In the genomic region with DNA sequence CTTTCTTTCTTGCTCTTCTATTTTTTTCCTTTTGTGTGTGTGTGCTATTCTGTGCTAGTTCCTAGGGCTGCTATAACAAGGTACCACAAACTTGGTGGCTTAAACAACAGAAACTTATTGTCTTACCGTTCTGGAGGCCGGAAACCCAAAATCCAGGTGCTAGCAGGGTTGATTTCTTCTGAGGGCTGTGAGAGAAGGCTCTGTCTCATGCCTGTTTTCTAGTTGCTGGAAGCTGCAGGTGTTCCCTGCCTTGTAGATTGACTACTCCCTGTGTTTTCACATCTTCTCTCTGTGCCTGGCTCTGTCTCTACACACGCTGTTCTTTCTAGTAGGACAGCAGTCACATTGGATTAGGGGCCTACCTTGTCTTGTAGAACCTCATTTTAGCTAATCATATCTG, we compare ENCODE assay signal across 36 cellular contexts.
"Had no signal": no experiment of that assay in that cellular context is flagged by ENCODE, and none has a peak within 500 bp of the region (broad histone marks: within the 10 kb centered on the region; RNA-seq: fewer than 3 reads in every experiment).

No MANE protein-coding gene starts in this region.

- ATAC-seq: activated CD8-positive, alpha-beta T cell treated with anti-CD3 and anti-CD28 coated beads for 36 hours; activated naive CD4-positive, alpha-beta T cell treated with anti-CD3 and anti-CD28 coated beads, Interleukin-2, amount 50 U/mL, for 72 hours; activated T-cell treated with anti-CD3 and anti-CD28 coated beads, Interleukin-2, amount 50 U/mL, for 4 hours; activated T-cell treated with anti-CD3 and anti-CD28 coated beads, Interleukin-2, amount 50 U/mL, for 72 hours; activated T-helper 17 cell treated with anti-CD3 and anti-CD28 coated beads, Interleukin-2, amount 50 U/mL, for 72 hours; body of pancreas had no signal

- H3K9me3 ChIP-seq: adrenal gland, body of pancreas had no signal

- H3K4me3 ChIP-seq: adrenal gland, body of pancreas, breast epithelium had no signal

- H3K27ac ChIP-seq: adrenal gland, body of pancreas, brain microvascular endothelial cell, breast epithelium, VCaP had no signal

- H3K27me3 Mint-ChIP-seq: activated B cell treated with CpG ODN at 0.5 μM for 24 hours; activated CD4-positive, alpha-beta memory T cell treated with anti-CD3 and anti-CD28 coated beads for 36 hours; activated CD4-positive, alpha-beta T cell treated with anti-CD3 and anti-CD28 coated beads, Interleukin-2, amount 10 ng/mL, durations not matched to agents 24 days and 14 days; activated CD8-positive, alpha-beta T cell treated with anti-CD3 and anti-CD28 coated beads for 36 hours; activated naive CD8-positive, alpha-beta T cell treated with anti-CD3 and anti-CD28 coated beads for 36 hours; central memory CD8-positive, alpha-beta T cell had no signal

- H3K27me3 ChIP-seq: adrenal gland, body of pancreas, brain microvascular endothelial cell, breast epithelium had no signal

- H3K4me1 Mint-ChIP-seq: activated B cell treated with CpG ODN at 0.5 μM for 24 hours; activated CD4-positive, alpha-beta T cell treated with anti-CD3 and anti-CD28 coated beads, Interleukin-2, amount 10 ng/mL, durations not matched to agents 24 days and 14 days; activated naive CD8-positive, alpha-beta T cell treated with anti-CD3 and anti-CD28 coated beads for 36 hours; activated T-helper 17 cell treated with anti-CD3 and anti-CD28 coated beads, Interleukin-2, amount 50 U/mL, for 72 hours; central memory CD8-positive, alpha-beta T cell had no signal

- DNase-seq: activated B cell treated with CpG ODN at 0.5 μM for 24 hours; activated CD4-positive, alpha-beta memory T cell treated with anti-CD3 and anti-CD28 coated beads for 36 hours; activated CD4-positive, alpha-beta T cell treated with anti-CD3 and anti-CD28 coated beads for 4 hours; activated CD4-positive, alpha-beta T cell treated with anti-CD3 and anti-CD28 coated beads, Interleukin-2, amount 10 ng/mL, durations not matched to agents 24 days and 14 days; activated CD4-positive, alpha-beta T cell treated with anti-CD3 and anti-CD28 coated beads, Interleukin-2, amount 50 U/mL, for 1 hour; activated CD4-positive, alpha-beta T cell treated with anti-CD3 and anti-CD28 coated beads, Interleukin-2, amount 50 U/mL, for 4 hours; activated CD4-positive, CD25-positive, alpha-beta regulatory T cell treated with anti-CD3 and anti-CD28 coated beads, Interleukin-2, amount 50 U/mL, for 72 hours; activated CD8-positive, alpha-beta memory T cell treated with anti-CD3 and anti-CD28 coated beads, Interleukin-2, amount 50 U/mL, for 4 hours; activated CD8-positive, alpha-beta T cell treated with anti-CD3 and anti-CD28 coated beads for 36 hours; activated effector memory CD4-positive, alpha-beta T cell treated with anti-CD3 and anti-CD28 coated beads, Interleukin-2, amount 50 U/mL, for 16 hours; activated gamma-delta T cell treated with Interleukin-2 at 50 U/mL for 16 hours; activated naive CD4-positive, alpha-beta T cell; activated naive CD4-positive, alpha-beta T cell treated with anti-CD3 and anti-CD28 coated beads for 36 hours; activated naive CD4-positive, alpha-beta T cell treated with anti-CD3 and anti-CD28 coated beads, Interleukin-2, amount 50 U/mL, for 16 hours; activated naive CD8-positive, alpha-beta T cell treated with anti-CD3 and anti-CD28 coated beads for 36 hours; activated T-cell treated with anti-CD3 and anti-CD28 coated beads for 4 hours; activated T-cell treated with anti-CD3 and anti-CD28 coated beads, Interleukin-2, amount 50 U/mL, for 1 hour; activated T-cell treated with anti-CD3 and anti-CD28 coated beads, Interleukin-2, amount 50 U/mL, for 4 hours; activated T-cell treated with anti-CD3 and anti-CD28 coated beads, Interleukin-2, amount 50 U/mL, for 72 hours; adrenal gland; amniotic stem cell; aorta; body of pancreas; brain microvascular endothelial cell; cerebellar nuclear complex; T-helper 1 cell; T-helper 2 cell; T-helper 9 cell had no signal

- H3K36me3 ChIP-seq: adrenal gland, brain microvascular endothelial cell, breast epithelium had no signal

- H3K4me1 ChIP-seq: adrenal gland, body of pancreas, breast epithelium had no signal

- H3K27ac Mint-ChIP-seq: activated B cell treated with CpG ODN at 0.5 μM for 24 hours; activated CD4-positive, alpha-beta memory T cell treated with anti-CD3 and anti-CD28 coated beads for 36 hours; activated CD4-positive, alpha-beta T cell treated with anti-CD3 and anti-CD28 coated beads, Interleukin-2, amount 10 ng/mL, durations not matched to agents 24 days and 14 days; activated CD8-positive, alpha-beta T cell treated with anti-CD3 and anti-CD28 coated beads for 36 hours; activated naive CD4-positive, alpha-beta T cell treated with anti-CD3 and anti-CD28 coated beads for 36 hours; activated naive CD4-positive, alpha-beta T cell treated with anti-CD3 and anti-CD28 coated beads, Interleukin-2, amount 50 U/mL, for 72 hours; activated naive CD8-positive, alpha-beta T cell treated with anti-CD3 and anti-CD28 coated beads for 36 hours; activated T-cell treated with anti-CD3 and anti-CD28 coated beads, Interleukin-2, amount 50 U/mL, for 72 hours; activated T-helper 1 cell treated with anti-CD3 and anti-CD28 coated beads, Interleukin-12 subunit alpha, Interleukin-12 subunit beta, Interleukin-2, Interleukin-4 antibody, amounts not matched to agents 30 ng/mL and 10 ng/mL and 1 ng/mL, durations not matched to agents 14 hours and 24 hours and 36 hours; activated T-helper 17 cell treated with anti-CD3 and anti-CD28 coated beads, Interleukin-2, amount 50 U/mL, for 72 hours; T-helper 1 cell treated with Interleukin-12 subunit alpha and Interleukin-12 subunit beta and Interleukin-4 antibody, amounts not matched to agents 30 μg/mL and 1 μg/mL, for 36 hours; T-helper 2 cell treated with Interferon-gamma antibody and Interleukin-4, amounts not matched to agents 5 μg/mL and 100 μg/mL, for 36 hours had no signal

- H3K36me3 Mint-ChIP-seq: activated naive CD8-positive, alpha-beta T cell treated with anti-CD3 and anti-CD28 coated beads for 36 hours had no signal

- H3K9me3 Mint-ChIP-seq: activated CD4-positive, alpha-beta T cell treated with anti-CD3 and anti-CD28 coated beads, Interleukin-2, amount 10 ng/mL, durations not matched to agents 24 days and 14 days had no signal

- H3K4me3 Mint-ChIP-seq: activated B cell treated with CpG ODN at 0.5 μM for 24 hours; activated CD4-positive, alpha-beta memory T cell treated with anti-CD3 and anti-CD28 coated beads for 36 hours; activated CD4-positive, alpha-beta T cell treated with anti-CD3 and anti-CD28 coated beads, Interleukin-2, amount 10 ng/mL, durations not matched to agents 24 days and 14 days; activated CD8-positive, alpha-beta T cell treated with anti-CD3 and anti-CD28 coated beads for 36 hours; activated naive CD4-positive, alpha-beta T cell treated with anti-CD3 and anti-CD28 coated beads for 36 hours; activated naive CD8-positive, alpha-beta T cell treated with anti-CD3 and anti-CD28 coated beads for 36 hours; activated T-cell treated with anti-CD3 and anti-CD28 coated beads, Interleukin-2, amount 50 U/mL, for 4 hours; activated T-cell treated with anti-CD3 and anti-CD28 coated beads, Interleukin-2, amount 50 U/mL, for 72 hours; activated T-helper 1 cell treated with anti-CD3 and anti-CD28 coated beads, Interleukin-12 subunit alpha, Interleukin-12 subunit beta, Interleukin-2, Interleukin-4 antibody, amounts not matched to agents 30 ng/mL and 10 ng/mL and 1 ng/mL, durations not matched to agents 14 hours and 24 hours and 36 hours; activated T-helper 17 cell treated with anti-CD3 and anti-CD28 coated beads, Interleukin-2, amount 50 U/mL, for 72 hours; central memory CD8-positive, alpha-beta T cell; T-helper 1 cell treated with Interleukin-12 subunit alpha and Interleukin-12 subunit beta and Interleukin-4 antibody, amounts not matched to agents 30 μg/mL and 1 μg/mL, for 36 hours; T-helper 2 cell treated with Interferon-gamma antibody and Interleukin-4, amounts not matched to agents 5 μg/mL and 100 μg/mL, for 36 hours had no signal
